In genomic region chr14:69771136-69771535, GRCh38 we compare ENCODE assay signal across 1 cellular context.
A peak's percentile ranks its signal among the peaks of the same experiment; 100 is the strongest.
TF ChIP-seq lines count a peak whose summit lies in the region.

No MANE protein-coding gene starts in this region.

TF ChIP-seq in GM12878, 131 proteins besides CTCF, POLR2A, EP300 and RAD21:
- TF ChIP-seq POLR2AphosphoS2 (IDR thresholded peaks at IDR 0.05; ENCODE audit: low read depth, low read length), result 0 out of 2 replicates have a peak, but pooled peaks have one; percentile 31
- no peak for TF ChIP-seq CBX5 (IDR thresholded peaks at IDR 0.05; ENCODE audit: low read depth)
- no peak for TF ChIP-seq EZH2 (IDR thresholded peaks at IDR 0.05; ENCODE audit: borderline replicate concordance, control insufficient read depth, low read depth, low read length)
